In the genomic region with DNA sequence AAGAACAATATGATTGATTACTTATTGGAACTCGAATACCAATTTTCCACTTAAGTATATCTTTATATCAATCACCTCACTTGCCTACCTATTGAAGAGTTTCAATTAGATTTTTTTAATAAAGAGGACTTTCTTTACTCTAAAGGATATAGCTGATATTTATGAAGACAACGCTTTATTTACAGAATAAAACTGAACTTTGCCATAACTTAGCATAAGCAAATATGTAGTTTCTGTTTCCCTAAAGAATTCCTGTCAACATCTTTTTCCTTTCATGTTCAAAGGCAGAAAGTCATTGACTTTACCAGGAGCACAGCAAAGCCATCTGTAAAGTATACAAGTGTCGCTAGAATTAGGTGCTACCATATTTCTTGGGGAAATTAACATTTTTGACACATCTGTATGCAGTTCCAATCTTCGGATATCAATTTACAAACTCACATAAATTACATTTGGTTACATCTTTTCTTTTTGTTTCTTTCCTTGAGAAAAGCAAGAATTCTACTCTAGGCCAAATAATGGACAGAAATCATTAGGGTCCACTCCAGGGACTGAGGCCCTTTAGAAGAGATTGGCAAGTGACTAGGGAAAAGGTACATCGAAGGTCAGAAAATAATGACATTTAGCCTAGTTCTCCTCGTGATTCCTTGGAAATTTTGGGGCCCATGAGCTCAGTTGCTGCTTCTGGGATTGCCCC, we compare ENCODE assay signal across 1 cellular context.
TF ChIP-seq lines count a peak whose summit lies in the region.

No MANE protein-coding gene starts in this region.

TF ChIP-seq in HepG2, 621 proteins besides CTCF, POLR2A, EP300 and RAD21 (continued from another document and continues in another):
- TF ChIP-seq, protein P1, sequence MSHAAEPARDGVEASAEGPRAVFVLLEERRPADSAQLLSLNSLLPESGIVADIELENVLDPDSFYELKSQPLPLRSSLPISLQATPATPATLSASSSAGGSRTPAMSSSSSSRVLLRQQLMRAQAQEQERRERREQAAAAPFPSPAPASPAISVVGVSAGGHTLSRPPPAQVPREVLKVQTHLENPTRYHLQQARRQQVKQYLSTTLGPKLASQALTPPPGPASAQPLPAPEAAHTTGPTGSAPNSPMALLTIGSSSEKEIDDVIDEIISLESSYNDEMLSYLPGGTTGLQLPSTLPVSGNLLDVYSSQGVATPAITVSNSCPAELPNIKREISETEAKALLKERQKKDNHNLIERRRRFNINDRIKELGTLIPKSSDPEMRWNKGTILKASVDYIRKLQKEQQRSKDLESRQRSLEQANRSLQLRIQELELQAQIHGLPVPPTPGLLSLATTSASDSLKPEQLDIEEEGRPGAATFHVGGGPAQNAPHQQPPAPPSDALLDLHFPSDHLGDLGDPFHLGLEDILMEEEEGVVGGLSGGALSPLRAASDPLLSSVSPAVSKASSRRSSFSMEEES (CRISPR knock-in tag; IDR thresholded peaks at IDR 0.05), result 0 out of 2 replicates have a peak, but pooled peaks have one; percentile 27
- TF ChIP-seq REXO4 (CRISPR knock-in tag; IDR thresholded peaks at IDR 0.05; ENCODE audit: borderline replicate concordance) (no peak), MAFF (IDR thresholded peaks at IDR 0.05; ENCODE audit: low read depth, low read length) (peak; percentile 10; the same call in 1 of the 2 replicates), ZFAT (CRISPR knock-in tag; conservative IDR thresholded peaks at IDR 0.05) (no peak), NR2F1 (CRISPR knock-in tag; IDR thresholded peaks at IDR 0.05) (peak in 1 of 2 experiments; percentile 74; a peak in 2 of 4 replicates), TARDBP (CRISPR knock-in tag; IDR thresholded peaks at IDR 0.05) (peak; percentile 40; the same call in 1 of the 2 replicates), POLR2AphosphoS5 (IDR thresholded peaks at IDR 0.05; ENCODE audit: low read depth, low read length) (no peak), ZBTB3 (CRISPR knock-in tag; IDR thresholded peaks at IDR 0.05; ENCODE audit: borderline replicate concordance, low read depth) (no peak), ATF7-NPFF (CRISPR knock-in tag; IDR thresholded peaks at IDR 0.05; ENCODE audit: low read depth) (peak; percentile 36; the same call in 1 of the 2 replicates), ZC3H4 (CRISPR knock-in tag; IDR thresholded peaks at IDR 0.05; ENCODE audit: borderline replicate concordance) (no peak), ZNF543 (CRISPR knock-in tag; IDR thresholded peaks at IDR 0.05) (no peak), CREB1 (IDR thresholded peaks at IDR 0.05) (no peak), CREB1 (CRISPR knock-in tag; IDR thresholded peaks at IDR 0.05) (0 out of 2 replicates have a peak, but pooled peaks have one; percentile 17), NFKBIZ (CRISPR knock-in tag; IDR thresholded peaks at IDR 0.05) (peak; percentile 54; the same call in 1 of the 2 replicates), ZNF788 (CRISPR knock-in tag; IDR thresholded peaks at IDR 0.05; ENCODE audit: borderline replicate concordance) (no peak), ZNF460 (CRISPR knock-in tag; IDR thresholded peaks at IDR 0.05; ENCODE audit: borderline replicate concordance) (no peak), KLF6 (CRISPR knock-in tag; IDR thresholded peaks at IDR 0.05) (peak; percentile 75), DNMT1 (CRISPR knock-in tag; IDR thresholded peaks at IDR 0.05) (no peak), ZBTB21 (CRISPR knock-in tag; IDR thresholded peaks at IDR 0.05) (no peak), ZKSCAN1 (IDR thresholded peaks at IDR 0.05; ENCODE audit: low read length) (peak; percentile 9; the same call in 1 of the 2 replicates)
- TF ChIP-seq, protein P2, sequence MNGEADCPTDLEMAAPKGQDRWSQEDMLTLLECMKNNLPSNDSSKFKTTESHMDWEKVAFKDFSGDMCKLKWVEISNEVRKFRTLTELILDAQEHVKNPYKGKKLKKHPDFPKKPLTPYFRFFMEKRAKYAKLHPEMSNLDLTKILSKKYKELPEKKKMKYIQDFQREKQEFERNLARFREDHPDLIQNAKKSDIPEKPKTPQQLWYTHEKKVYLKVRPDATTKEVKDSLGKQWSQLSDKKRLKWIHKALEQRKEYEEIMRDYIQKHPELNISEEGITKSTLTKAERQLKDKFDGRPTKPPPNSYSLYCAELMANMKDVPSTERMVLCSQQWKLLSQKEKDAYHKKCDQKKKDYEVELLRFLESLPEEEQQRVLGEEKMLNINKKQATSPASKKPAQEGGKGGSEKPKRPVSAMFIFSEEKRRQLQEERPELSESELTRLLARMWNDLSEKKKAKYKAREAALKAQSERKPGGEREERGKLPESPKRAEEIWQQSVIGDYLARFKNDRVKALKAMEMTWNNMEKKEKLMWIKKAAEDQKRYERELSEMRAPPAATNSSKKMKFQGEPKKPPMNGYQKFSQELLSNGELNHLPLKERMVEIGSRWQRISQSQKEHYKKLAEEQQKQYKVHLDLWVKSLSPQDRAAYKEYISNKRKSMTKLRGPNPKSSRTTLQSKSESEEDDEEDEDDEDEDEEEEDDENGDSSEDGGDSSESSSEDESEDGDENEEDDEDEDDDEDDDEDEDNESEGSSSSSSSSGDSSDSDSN (CRISPR knock-in tag; IDR thresholded peaks at IDR 0.05), result no peak
- TF ChIP-seq, protein P3, sequence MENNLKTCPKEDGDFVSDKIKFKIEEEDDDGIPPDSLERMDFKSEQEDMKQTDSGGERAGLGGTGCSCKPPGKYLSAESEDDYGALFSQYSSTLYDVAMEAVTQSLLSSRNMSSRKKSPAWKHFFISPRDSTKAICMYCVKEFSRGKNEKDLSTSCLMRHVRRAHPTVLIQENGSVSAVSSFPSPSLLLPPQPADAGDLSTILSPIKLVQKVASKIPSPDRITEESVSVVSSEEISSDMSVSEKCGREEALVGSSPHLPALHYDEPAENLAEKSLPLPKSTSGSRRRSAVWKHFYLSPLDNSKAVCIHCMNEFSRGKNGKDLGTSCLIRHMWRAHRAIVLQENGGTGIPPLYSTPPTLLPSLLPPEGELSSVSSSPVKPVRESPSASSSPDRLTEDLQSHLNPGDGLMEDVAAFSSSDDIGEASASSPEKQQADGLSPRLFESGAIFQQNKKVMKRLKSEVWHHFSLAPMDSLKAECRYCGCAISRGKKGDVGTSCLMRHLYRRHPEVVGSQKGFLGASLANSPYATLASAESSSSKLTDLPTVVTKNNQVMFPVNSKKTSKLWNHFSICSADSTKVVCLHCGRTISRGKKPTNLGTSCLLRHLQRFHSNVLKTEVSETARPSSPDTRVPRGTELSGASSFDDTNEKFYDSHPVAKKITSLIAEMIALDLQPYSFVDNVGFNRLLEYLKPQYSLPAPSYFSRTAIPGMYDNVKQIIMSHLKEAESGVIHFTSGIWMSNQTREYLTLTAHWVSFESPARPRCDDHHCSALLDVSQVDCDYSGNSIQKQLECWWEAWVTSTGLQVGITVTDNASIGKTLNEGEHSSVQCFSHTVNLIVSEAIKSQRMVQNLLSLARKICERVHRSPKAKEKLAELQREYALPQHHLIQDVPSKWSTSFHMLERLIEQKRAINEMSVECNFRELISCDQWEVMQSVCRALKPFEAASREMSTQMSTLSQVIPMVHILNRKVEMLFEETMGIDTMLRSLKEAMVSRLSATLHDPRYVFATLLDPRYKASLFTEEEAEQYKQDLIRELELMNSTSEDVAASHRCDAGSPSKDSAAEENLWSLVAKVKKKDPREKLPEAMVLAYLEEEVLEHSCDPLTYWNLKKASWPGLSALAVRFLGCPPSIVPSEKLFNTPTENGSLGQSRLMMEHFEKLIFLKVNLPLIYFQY (CRISPR knock-in tag; IDR thresholded peaks at IDR 0.05; ENCODE audit: borderline replicate concordance), result 0 out of 2 replicates have a peak, but pooled peaks have one; percentile 13
- TF ChIP-seq, protein P4, sequence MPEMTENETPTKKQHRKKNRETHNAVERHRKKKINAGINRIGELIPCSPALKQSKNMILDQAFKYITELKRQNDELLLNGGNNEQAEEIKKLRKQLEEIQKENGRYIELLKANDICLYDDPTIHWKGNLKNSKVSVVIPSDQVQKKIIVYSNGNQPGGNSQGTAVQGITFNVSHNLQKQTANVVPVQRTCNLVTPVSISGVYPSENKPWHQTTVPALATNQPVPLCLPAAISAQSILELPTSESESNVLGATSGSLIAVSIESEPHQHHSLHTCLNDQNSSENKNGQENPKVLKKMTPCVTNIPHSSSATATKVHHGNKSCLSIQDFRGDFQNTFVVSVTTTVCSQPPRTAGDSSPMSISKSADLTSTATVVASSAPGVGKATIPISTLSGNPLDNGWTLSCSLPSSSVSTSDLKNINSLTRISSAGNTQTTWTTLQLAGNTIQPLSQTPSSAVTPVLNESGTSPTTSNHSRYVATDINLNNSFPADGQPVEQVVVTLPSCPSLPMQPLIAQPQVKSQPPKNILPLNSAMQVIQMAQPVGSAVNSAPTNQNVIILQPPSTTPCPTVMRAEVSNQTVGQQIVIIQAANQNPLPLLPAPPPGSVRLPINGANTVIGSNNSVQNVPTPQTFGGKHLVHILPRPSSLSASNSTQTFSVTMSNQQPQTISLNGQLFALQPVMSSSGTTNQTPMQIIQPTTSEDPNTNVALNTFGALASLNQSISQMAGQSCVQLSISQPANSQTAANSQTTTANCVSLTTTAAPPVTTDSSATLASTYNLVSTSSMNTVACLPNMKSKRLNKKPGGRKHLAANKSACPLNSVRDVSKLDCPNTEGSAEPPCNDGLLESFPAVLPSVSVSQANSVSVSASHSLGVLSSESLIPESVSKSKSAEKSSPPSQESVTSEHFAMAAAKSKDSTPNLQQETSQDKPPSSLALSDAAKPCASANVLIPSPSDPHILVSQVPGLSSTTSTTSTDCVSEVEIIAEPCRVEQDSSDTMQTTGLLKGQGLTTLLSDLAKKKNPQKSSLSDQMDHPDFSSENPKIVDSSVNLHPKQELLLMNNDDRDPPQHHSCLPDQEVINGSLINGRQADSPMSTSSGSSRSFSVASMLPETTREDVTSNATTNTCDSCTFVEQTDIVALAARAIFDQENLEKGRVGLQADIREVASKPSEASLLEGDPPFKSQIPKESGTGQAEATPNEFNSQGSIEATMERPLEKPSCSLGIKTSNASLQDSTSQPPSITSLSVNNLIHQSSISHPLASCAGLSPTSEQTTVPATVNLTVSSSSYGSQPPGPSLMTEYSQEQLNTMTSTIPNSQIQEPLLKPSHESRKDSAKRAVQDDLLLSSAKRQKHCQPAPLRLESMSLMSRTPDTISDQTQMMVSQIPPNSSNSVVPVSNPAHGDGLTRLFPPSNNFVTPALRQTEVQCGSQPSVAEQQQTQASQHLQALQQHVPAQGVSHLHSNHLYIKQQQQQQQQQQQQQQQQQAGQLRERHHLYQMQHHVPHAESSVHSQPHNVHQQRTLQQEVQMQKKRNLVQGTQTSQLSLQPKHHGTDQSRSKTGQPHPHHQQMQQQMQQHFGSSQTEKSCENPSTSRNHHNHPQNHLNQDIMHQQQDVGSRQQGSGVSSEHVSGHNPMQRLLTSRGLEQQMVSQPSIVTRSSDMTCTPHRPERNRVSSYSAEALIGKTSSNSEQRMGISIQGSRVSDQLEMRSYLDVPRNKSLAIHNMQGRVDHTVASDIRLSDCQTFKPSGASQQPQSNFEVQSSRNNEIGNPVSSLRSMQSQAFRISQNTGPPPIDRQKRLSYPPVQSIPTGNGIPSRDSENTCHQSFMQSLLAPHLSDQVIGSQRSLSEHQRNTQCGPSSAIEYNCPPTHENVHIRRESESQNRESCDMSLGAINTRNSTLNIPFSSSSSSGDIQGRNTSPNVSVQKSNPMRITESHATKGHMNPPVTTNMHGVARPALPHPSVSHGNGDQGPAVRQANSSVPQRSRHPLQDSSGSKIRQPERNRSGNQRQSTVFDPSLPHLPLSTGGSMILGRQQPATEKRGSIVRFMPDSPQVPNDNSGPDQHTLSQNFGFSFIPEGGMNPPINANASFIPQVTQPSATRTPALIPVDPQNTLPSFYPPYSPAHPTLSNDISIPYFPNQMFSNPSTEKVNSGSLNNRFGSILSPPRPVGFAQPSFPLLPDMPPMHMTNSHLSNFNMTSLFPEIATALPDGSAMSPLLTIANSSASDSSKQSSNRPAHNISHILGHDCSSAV (CRISPR knock-in tag; IDR thresholded peaks at IDR 0.05; ENCODE audit: borderline replicate concordance), result no peak
- TF ChIP-seq, protein P5, sequence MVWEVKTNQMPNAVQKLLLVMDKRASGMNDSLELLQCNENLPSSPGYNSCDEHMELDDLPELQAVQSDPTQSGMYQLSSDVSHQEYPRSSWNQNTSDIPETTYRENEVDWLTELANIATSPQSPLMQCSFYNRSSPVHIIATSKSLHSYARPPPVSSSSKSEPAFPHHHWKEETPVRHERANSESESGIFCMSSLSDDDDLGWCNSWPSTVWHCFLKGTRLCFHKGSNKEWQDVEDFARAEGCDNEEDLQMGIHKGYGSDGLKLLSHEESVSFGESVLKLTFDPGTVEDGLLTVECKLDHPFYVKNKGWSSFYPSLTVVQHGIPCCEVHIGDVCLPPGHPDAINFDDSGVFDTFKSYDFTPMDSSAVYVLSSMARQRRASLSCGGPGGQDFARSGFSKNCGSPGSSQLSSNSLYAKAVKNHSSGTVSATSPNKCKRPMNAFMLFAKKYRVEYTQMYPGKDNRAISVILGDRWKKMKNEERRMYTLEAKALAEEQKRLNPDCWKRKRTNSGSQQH (CRISPR knock-in tag; IDR thresholded peaks at IDR 0.05; ENCODE audit: low read depth), result no peak
- TF ChIP-seq, protein P6, sequence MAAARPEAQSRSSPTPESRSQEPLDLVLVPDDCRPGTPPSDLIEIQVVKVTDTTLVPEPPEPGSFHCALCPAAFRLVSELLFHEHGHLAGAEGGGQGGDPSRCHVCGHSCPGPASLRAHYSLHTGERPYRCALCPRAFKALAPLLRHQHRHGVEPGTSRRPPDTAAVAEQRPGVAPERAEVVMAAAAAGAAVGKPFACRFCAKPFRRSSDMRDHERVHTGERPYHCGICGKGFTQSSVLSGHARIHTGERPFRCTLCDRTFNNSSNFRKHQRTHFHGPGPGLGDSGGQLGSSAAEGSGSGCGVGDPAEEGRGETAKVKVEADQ (CRISPR knock-in tag; IDR thresholded peaks at IDR 0.05; ENCODE audit: borderline replicate concordance), result no peak
